29 cellular contexts compared by ENCODE assay signal in the genomic region with DNA sequence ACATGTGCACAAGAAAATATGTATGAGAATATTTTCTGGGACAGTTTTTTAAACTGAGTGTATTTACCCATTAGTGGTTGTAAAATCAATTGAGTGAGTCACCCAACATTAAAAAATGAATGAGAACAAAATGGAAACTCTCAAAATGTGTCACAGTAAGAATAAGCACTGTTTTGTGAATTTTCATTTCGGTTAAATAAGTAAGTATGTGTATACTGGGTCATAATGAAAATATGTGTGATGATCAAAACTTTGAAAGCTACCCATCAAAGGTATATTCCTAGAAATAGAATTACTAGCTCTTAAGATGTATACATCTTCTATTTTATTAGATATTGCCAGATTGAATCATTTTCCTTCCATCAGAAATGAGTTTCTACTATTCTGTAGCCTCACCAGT. TPM values are rescaled to one million over a fixed set of nuclear protein-coding genes. Genes with fewer than 3 reads are reported as not detected.
A peak's percentile ranks its signal among the peaks of the same experiment; 100 is the strongest.
DNase-seq lines count a peak whose midpoint lies in the region; ATAC-seq, FAIRE-seq and TF ChIP-seq lines count a peak whose summit lies in the region.
"Had no signal": no experiment of that assay in that cellular context is flagged by ENCODE, and none has a peak within 500 bp of the region (broad histone marks: within the 10 kb centered on the region; RNA-seq: fewer than 3 reads in every experiment).

No MANE protein-coding gene starts in this region.

- no peaks in the 10 kb centered on the region for H3K27me3 ChIP-seq in skeletal muscle satellite cell (ENCODE audit: control insufficient read depth, insufficient read depth, low read length)
- no peaks in the 10 kb centered on the region for H3K27me3 ChIP-seq in BE2C
- H3K27me3 ChIP-seq: esophagus squamous epithelium, gastroesophageal sphincter, neural progenitor cell, uterus had no signal

- ATAC-seq in GM21528 (IDR thresholded peaks at IDR 0.05; ENCODE audit: low FRiP score, unreplicated experiment), result no peak
- ATAC-seq: gastroesophageal sphincter, right cardiac atrium, Right ventricle myocardium inferior had no signal

- FAIRE-seq in D721Med (lab: Jason Lieb, UNC), result peak; percentile 11

- in situ Hi-C loops in GM13976 (cut with MboI; ENCODE audit: low sequenced_read_pairs, unreplicated experiment), result no loop called here

- peaks cover 20% of the 10 kb centered on the region for H3K9me3 Mint-ChIP-seq in activated CD4-positive, alpha-beta T cell treated with anti-CD3 and anti-CD28 coated beads, Interleukin-2, amount 10 ng/mL, durations not matched to agents 24 days and 14 days
- no peaks in the 10 kb centered on the region for H3K9me3 Mint-ChIP-seq in activated CD4-positive, alpha-beta T cell treated with anti-CD3 and anti-CD28 coated beads, Interleukin-2, amount 10 ng/mL, durations not matched to agents 7 days and 5 days
- peaks cover 4% of the 10 kb centered on the region for H3K9me3 Mint-ChIP-seq in activated T-helper 2 cell treated with anti-CD3 and anti-CD28 coated beads, Interferon-gamma antibody, Interleukin-2, Interleukin-4, amounts not matched to agents 10 μg/mL and 5 μg/mL and 100 μg/mL, durations not matched to agents 14 hours and 24 hours and 36 hours
- H3K9me3 Mint-ChIP-seq: CD8-positive, alpha-beta memory T cell; H9; immature natural killer cell; neural progenitor cell had no signal

- peak overlapping the region; percentile 22 for H3K9ac ChIP-seq in skeletal muscle satellite cell (ENCODE audit: low read depth, low read length)
- H3K9ac ChIP-seq: neural progenitor cell, parathyroid adenoma had no signal

- H3K27me3 Mint-ChIP-seq in activated CD4-positive, alpha-beta T cell treated with anti-CD3 and anti-CD28 coated beads, Interleukin-2, amount 10 ng/mL, durations not matched to agents 24 days and 14 days, result no peaks in the 10 kb centered on the region
- no peaks in the 10 kb centered on the region for H3K27me3 Mint-ChIP-seq in activated CD4-positive, alpha-beta T cell treated with anti-CD3 and anti-CD28 coated beads, Interleukin-2, amount 10 ng/mL, durations not matched to agents 7 days and 5 days
- no peaks in the 10 kb centered on the region for H3K27me3 Mint-ChIP-seq in activated T-helper 2 cell treated with anti-CD3 and anti-CD28 coated beads, Interferon-gamma antibody, Interleukin-2, Interleukin-4, amounts not matched to agents 10 μg/mL and 5 μg/mL and 100 μg/mL, durations not matched to agents 14 hours and 24 hours and 36 hours (ENCODE audit: low read depth)
- H3K27me3 Mint-ChIP-seq: CD8-positive, alpha-beta memory T cell had no signal

- H3K4me3 ChIP-seq in skeletal muscle satellite cell (ENCODE audit: low read length) (no peak overlapping the region), BE2C (ENCODE audit: low read depth, low read length) (no peak overlapping the region)
- H3K4me3 ChIP-seq: esophagus squamous epithelium, gastroesophageal sphincter, neural progenitor cell, uterus had no signal

- H3K4me1 ChIP-seq in skeletal muscle satellite cell (ENCODE audit: control insufficient read depth, insufficient read depth, low read length), result peaks cover 24% of the 10 kb centered on the region
- H3K4me1 ChIP-seq in BE2C, result peaks cover 13% of the 10 kb centered on the region
- H3K4me1 ChIP-seq: esophagus squamous epithelium, neural progenitor cell, parathyroid adenoma, uterus had no signal

- DNase-seq in activated CD4-positive, alpha-beta T cell treated with anti-CD3 and anti-CD28 coated beads, Interleukin-2, amount 10 ng/mL, durations not matched to agents 24 days and 14 days, result no peak
- no peak for DNase-seq in activated CD4-positive, alpha-beta T cell treated with anti-CD3 and anti-CD28 coated beads, Interleukin-2, amount 10 ng/mL, durations not matched to agents 7 days and 5 days
- DNase-seq in D721Med (ENCODE audit: insufficient read length, low spot score) (no peak), GM13976 (ENCODE audit: low spot score) (no peak), BE2C (no peak)
- no peak for DNase-seq in activated T-helper 2 cell treated with anti-CD3 and anti-CD28 coated beads, Interferon-gamma antibody, Interleukin-2, Interleukin-4, amounts not matched to agents 10 μg/mL and 5 μg/mL and 100 μg/mL, durations not matched to agents 14 hours and 24 hours and 36 hours (ENCODE audit: low spot score)
- DNase-seq: activated CD4-positive, alpha-beta T cell treated with anti-CD3 and anti-CD28 coated beads, Interleukin-2, amount 50 U/mL, for 48 hours; CD8-positive, alpha-beta memory T cell; dermis blood vessel endothelial cell; esophagus squamous epithelium; H9; hypothalamus; immature natural killer cell; IMR-90; NCI-H1048; NCI-H1694 treated with DMSO at 0.1 percent for 48 hours; NCI-H2171 treated with DMSO at 0.1 percent for 48 hours; NCI-H510A treated with DMSO at 0.1 percent for 48 hours; right cardiac atrium; stimulated activated naive CD4-positive, alpha-beta T cell treated with Interleukin-2 at 50 U/mL for 16 hours; T-helper 9 cell; uterus; WERI-Rb-1 had no signal

- H3K9me3 ChIP-seq in skeletal muscle satellite cell (replicated peaks; ENCODE audit: low read length) (no peaks in the 10 kb centered on the region), BE2C (no peaks in the 10 kb centered on the region)
- H3K9me3 ChIP-seq: esophagus squamous epithelium, gastroesophageal sphincter, uterus had no signal

- H3K36me3 Mint-ChIP-seq in activated CD4-positive, alpha-beta T cell treated with anti-CD3 and anti-CD28 coated beads, Interleukin-2, amount 10 ng/mL, durations not matched to agents 24 days and 14 days (ENCODE audit: low read depth), result peaks cover 68% of the 10 kb centered on the region
- H3K36me3 Mint-ChIP-seq in activated CD4-positive, alpha-beta T cell treated with anti-CD3 and anti-CD28 coated beads, Interleukin-2, amount 10 ng/mL, durations not matched to agents 7 days and 5 days (ENCODE audit: low read depth), result peaks cover 65% of the 10 kb centered on the region
- H3K36me3 Mint-ChIP-seq in activated T-helper 2 cell treated with anti-CD3 and anti-CD28 coated beads, Interferon-gamma antibody, Interleukin-2, Interleukin-4, amounts not matched to agents 10 μg/mL and 5 μg/mL and 100 μg/mL, durations not matched to agents 14 hours and 24 hours and 36 hours (ENCODE audit: low read depth), result peaks cover 79% of the 10 kb centered on the region

- H3K27ac Mint-ChIP-seq in activated CD4-positive, alpha-beta T cell treated with anti-CD3 and anti-CD28 coated beads, Interleukin-2, amount 10 ng/mL, durations not matched to agents 24 days and 14 days, result peak overlapping the region; percentile 68
- no peak overlapping the region for H3K27ac Mint-ChIP-seq in activated CD4-positive, alpha-beta T cell treated with anti-CD3 and anti-CD28 coated beads, Interleukin-2, amount 10 ng/mL, durations not matched to agents 7 days and 5 days
- peak overlapping the region; percentile 81 for H3K27ac Mint-ChIP-seq in activated T-helper 2 cell treated with anti-CD3 and anti-CD28 coated beads, Interferon-gamma antibody, Interleukin-2, Interleukin-4, amounts not matched to agents 10 μg/mL and 5 μg/mL and 100 μg/mL, durations not matched to agents 14 hours and 24 hours and 36 hours
- H3K27ac Mint-ChIP-seq: H9, neural progenitor cell had no signal

- CTCF ChIA-PET in activated CD4-positive, alpha-beta T cell treated with anti-CD3 and anti-CD28 coated beads, Interleukin-2, amount 10 ng/mL, durations not matched to agents 7 days and 5 days (lab: Charles Lee), result no interaction called here

- peaks cover under 1% of the 10 kb centered on the region for H3K36me3 ChIP-seq in skeletal muscle satellite cell (ENCODE audit: insufficient read depth, low read length)
- H3K36me3 ChIP-seq in BE2C, result no peaks in the 10 kb centered on the region; the same call in 1 of the 2 replicates
- H3K36me3 ChIP-seq: neural progenitor cell, uterus, WERI-Rb-1 had no signal

- intact Hi-C loops in activated CD4-positive, alpha-beta T cell treated with anti-CD3 and anti-CD28 coated beads, Interleukin-2, amount 10 ng/mL, durations not matched to agents 24 days and 14 days (cut with micrococcal nuclease), result loop anchor here (2.0 to 10.0 kb wide), 3 partner anchors 45 to 373 kb away; no protein-coding TSS in a partner anchor
- intact Hi-C loops in activated T-helper 2 cell treated with anti-CD3 and anti-CD28 coated beads, Interferon-gamma antibody, Interleukin-2, Interleukin-4, amounts not matched to agents 10 μg/mL and 5 μg/mL and 100 μg/mL, durations not matched to agents 14 hours and 24 hours and 36 hours (cut with micrococcal nuclease), result loop anchor here (1.0 to 5.0 kb wide), 3 partner anchors 10 to 75 kb away; no protein-coding TSS in a partner anchor

- H3K4me3 Mint-ChIP-seq in activated CD4-positive, alpha-beta T cell treated with anti-CD3 and anti-CD28 coated beads, Interleukin-2, amount 10 ng/mL, durations not matched to agents 24 days and 14 days, result peak overlapping the region; percentile 36
- no peak overlapping the region for H3K4me3 Mint-ChIP-seq in activated CD4-positive, alpha-beta T cell treated with anti-CD3 and anti-CD28 coated beads, Interleukin-2, amount 10 ng/mL, durations not matched to agents 7 days and 5 days
- H3K4me3 Mint-ChIP-seq in activated T-helper 2 cell treated with anti-CD3 and anti-CD28 coated beads, Interferon-gamma antibody, Interleukin-2, Interleukin-4, amounts not matched to agents 10 μg/mL and 5 μg/mL and 100 μg/mL, durations not matched to agents 14 hours and 24 hours and 36 hours (ENCODE audit: low read depth), result peak overlapping the region; percentile 28
- H3K4me3 Mint-ChIP-seq: CD8-positive, alpha-beta memory T cell; H9; immature natural killer cell; neural progenitor cell had no signal

- POLR2A ChIA-PET in activated CD4-positive, alpha-beta T cell treated with anti-CD3 and anti-CD28 coated beads, Interleukin-2, amount 10 ng/mL, durations not matched to agents 7 days and 5 days (lab: Charles Lee), result no interaction called here

- H3K4me1 Mint-ChIP-seq in activated CD4-positive, alpha-beta T cell treated with anti-CD3 and anti-CD28 coated beads, Interleukin-2, amount 10 ng/mL, durations not matched to agents 24 days and 14 days, result peaks cover 53% of the 10 kb centered on the region
- H3K4me1 Mint-ChIP-seq in activated CD4-positive, alpha-beta T cell treated with anti-CD3 and anti-CD28 coated beads, Interleukin-2, amount 10 ng/mL, durations not matched to agents 7 days and 5 days, result peaks cover 29% of the 10 kb centered on the region
- H3K4me1 Mint-ChIP-seq in activated T-helper 2 cell treated with anti-CD3 and anti-CD28 coated beads, Interferon-gamma antibody, Interleukin-2, Interleukin-4, amounts not matched to agents 10 μg/mL and 5 μg/mL and 100 μg/mL, durations not matched to agents 14 hours and 24 hours and 36 hours (ENCODE audit: low read depth), result peaks cover 69% of the 10 kb centered on the region
- H3K4me1 Mint-ChIP-seq: neural progenitor cell had no signal

- H3K4me2 ChIP-seq in skeletal muscle satellite cell (ENCODE audit: low read length), result no peak overlapping the region
- H3K4me2 ChIP-seq: neural progenitor cell had no signal

- TF ChIP-seq CTCF in D721Med (IDR thresholded peaks at IDR 0.05; ENCODE audit: insufficient read depth, missing control alignments) (no peak), GM13976 (IDR thresholded peaks at IDR 0.05; ENCODE audit: borderline replicate concordance, control extremely low read depth, extremely low read depth, insufficient read depth, missing control alignments) (no peak), BE2C (IDR thresholded peaks at IDR 0.05; ENCODE audit: low read depth, low read length) (no peak)

RNA-seq across cellular contexts. Expression of gene BABAM2, which starts 11.6 kb away (rescaled TPM):
- 45.9 and 46.7 TPM in 2 replicates for total RNA-seq in activated CD4-positive, alpha-beta T cell treated with anti-CD3 and anti-CD28 coated beads, Interleukin-2, amount 10 ng/mL, durations not matched to agents 24 days and 14 days
- total RNA-seq in activated CD4-positive, alpha-beta T cell treated with anti-CD3 and anti-CD28 coated beads, Interleukin-2, amount 10 ng/mL, durations not matched to agents 7 days and 5 days, result 10 to 100 TPM; 41.9 to 49.7 TPM
- 49.0 and 54.5 TPM in 2 replicates for total RNA-seq in activated T-helper 2 cell treated with anti-CD3 and anti-CD28 coated beads, Interferon-gamma antibody, Interleukin-2, Interleukin-4, amounts not matched to agents 10 μg/mL and 5 μg/mL and 100 μg/mL, durations not matched to agents 14 hours and 24 hours and 36 hours
- 23.2 and 23.6 TPM in 2 replicates for total RNA-seq in skeletal muscle satellite cell (2012; rRNA removed)
- polyA plus RNA-seq in BE2C (2012; ENCODE audit: insufficient read depth, insufficient read length, low read depth), result 26.7 TPM

RNA-seq across cellular contexts. Expression of gene RBKS, which starts 12.0 kb away (rescaled TPM):
- 1.3 and 1.4 TPM in 2 replicates for total RNA-seq in activated CD4-positive, alpha-beta T cell treated with anti-CD3 and anti-CD28 coated beads, Interleukin-2, amount 10 ng/mL, durations not matched to agents 24 days and 14 days
- total RNA-seq in activated CD4-positive, alpha-beta T cell treated with anti-CD3 and anti-CD28 coated beads, Interleukin-2, amount 10 ng/mL, durations not matched to agents 7 days and 5 days, result 1 to 10 TPM; 1.2 TPM
- 1.8 and 3.0 TPM in 2 replicates for total RNA-seq in activated T-helper 2 cell treated with anti-CD3 and anti-CD28 coated beads, Interferon-gamma antibody, Interleukin-2, Interleukin-4, amounts not matched to agents 10 μg/mL and 5 μg/mL and 100 μg/mL, durations not matched to agents 14 hours and 24 hours and 36 hours
- total RNA-seq in skeletal muscle satellite cell (2012; rRNA removed), result 0.76 and 2.0 TPM in 2 replicates
- 5.0 TPM for polyA plus RNA-seq in BE2C (2012; ENCODE audit: insufficient read depth, insufficient read length, low read depth)
